9 cellular contexts compared by ENCODE assay signal in the genomic region with DNA sequence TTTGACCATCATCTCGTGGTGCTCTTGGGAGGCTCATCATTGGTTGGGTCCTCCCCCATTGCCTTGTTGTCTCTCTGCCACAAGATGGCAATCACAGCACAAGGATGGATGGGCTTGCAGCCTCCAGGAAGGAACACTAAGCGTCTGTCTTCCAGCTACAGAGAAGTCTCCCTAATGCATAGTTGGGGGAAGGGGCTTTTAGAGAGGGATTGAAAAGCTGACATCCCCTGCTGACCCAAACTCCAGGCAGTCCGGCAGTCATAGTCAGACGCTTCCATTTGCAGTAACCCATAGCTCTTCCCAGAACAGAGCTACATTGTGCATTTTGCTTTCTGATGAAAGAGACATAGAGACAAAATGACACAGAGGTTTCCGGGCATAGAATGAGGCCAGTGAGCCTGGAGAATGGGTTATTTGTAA.
DNase-seq lines count a peak whose midpoint lies in the region; ATAC-seq and TF ChIP-seq lines count a peak whose summit lies in the region.
"Had no signal": no experiment of that assay in that cellular context is flagged by ENCODE, and none has a peak within 500 bp of the region (broad histone marks: within the 10 kb centered on the region; RNA-seq: fewer than 3 reads in every experiment).

No MANE protein-coding gene starts in this region.

- H3K9me3 ChIP-seq in Caco-2, result peaks cover 6% of the 10 kb centered on the region

- H3K36me3 ChIP-seq in Caco-2 (ENCODE audit: control insufficient read depth, insufficient read depth, low read length), result no peaks in the 10 kb centered on the region

- peaks cover 8% of the 10 kb centered on the region for H3K27me3 Mint-ChIP-seq in Caco-2 (ENCODE audit: insufficient read depth, unreplicated experiment)
- H3K27me3 Mint-ChIP-seq in activated T-cell treated with anti-CD3 and anti-CD28 coated beads, Interleukin-2, amount 50 U/mL, for 4 hours (ENCODE audit: low read depth), result no peaks in the 10 kb centered on the region
- H3K27me3 Mint-ChIP-seq in osteocyte (ENCODE audit: unreplicated experiment), result peaks cover 6% of the 10 kb centered on the region

- BruUV-seq in Caco-2 (replicated peaks; lab: Mats Ljungman, UMichigan), result no TSS peak

- peaks cover 2% of the 10 kb centered on the region; the same call in 1 of the 2 replicates for H3K27me3 ChIP-seq in Caco-2 (replicated peaks; ENCODE audit: control insufficient read depth, insufficient read depth, low read length)

- H3K4me3 ChIP-seq in Caco-2 (ENCODE audit: low read depth, low read length) (no peak overlapping the region), HFF-Myc (replicated peaks; ENCODE audit: low read depth, low read length) (no peak overlapping the region), foreskin fibroblast (ENCODE audit: low read depth in 1 of 2, low read length in 2 of 2) (no peak overlapping the region)

- H3K27ac Mint-ChIP-seq in Caco-2 (ENCODE audit: unreplicated experiment) (peak overlapping the region; percentile 76), osteocyte (ENCODE audit: unreplicated experiment) (peak overlapping the region; percentile 73)

- no peaks in the 10 kb centered on the region for H3K4me1 Mint-ChIP-seq in Caco-2 (ENCODE audit: low read depth, unreplicated experiment)
- peaks cover 11% of the 10 kb centered on the region for H3K4me1 Mint-ChIP-seq in activated T-cell treated with anti-CD3 and anti-CD28 coated beads, Interleukin-2, amount 50 U/mL, for 4 hours (ENCODE audit: low read depth)
- H3K4me1 Mint-ChIP-seq in osteocyte (ENCODE audit: unreplicated experiment), result peaks cover 7% of the 10 kb centered on the region

- peaks cover 11% of the 10 kb centered on the region for H3K9me3 Mint-ChIP-seq in Caco-2 (ENCODE audit: unreplicated experiment)
- peaks cover 3% of the 10 kb centered on the region for H3K9me3 Mint-ChIP-seq in activated T-cell treated with anti-CD3 and anti-CD28 coated beads, Interleukin-2, amount 50 U/mL, for 4 hours
- no peaks in the 10 kb centered on the region for H3K9me3 Mint-ChIP-seq in osteocyte (ENCODE audit: unreplicated experiment)

- POLR2A ChIA-PET in Caco-2 (lab: Charles Lee), result no interaction called here

- H3K36me3 Mint-ChIP-seq in Caco-2 (ENCODE audit: insufficient read depth, unreplicated experiment) (peaks cover 6% of the 10 kb centered on the region), osteocyte (ENCODE audit: unreplicated experiment) (no peaks in the 10 kb centered on the region)
- H3K36me3 Mint-ChIP-seq in activated T-cell treated with anti-CD3 and anti-CD28 coated beads, Interleukin-2, amount 50 U/mL, for 4 hours (ENCODE audit: insufficient read depth), result no peaks in the 10 kb centered on the region

- H3K4me1 ChIP-seq in Caco-2, result no peaks in the 10 kb centered on the region

- peak; percentile 60 to 67 for DNase-seq in Caco-2
- no peak for DNase-seq in HFF-Myc (ENCODE audit: extremely low read depth, low read depth)
- peak; percentile 88 for DNase-seq in NCI-H69 (lab: John Stamatoyannopoulos, UW)
- DNase-seq in activated T-cell treated with anti-CD3 and anti-CD28 coated beads, Interleukin-2, amount 50 U/mL, for 4 hours, result peak; percentile 7
- DNase-seq in foreskin fibroblast, result peak; percentile 7 to 22
- no peak for DNase-seq in osteocyte (ENCODE audit: extremely low spot score, unreplicated experiment)
- DNase-seq: activated B cell treated with CpG ODN at 0.5 μM for 24 hours had no signal

- intact Hi-C loops in Caco-2 (cut with micrococcal nuclease; ENCODE audit: unreplicated experiment), result loop anchor here (1.0 to 5.0 kb wide), 7 partner anchors 73 to 735 kb away; no protein-coding TSS in a partner anchor

- TF ChIP-seq CTCF in Caco-2 (IDR thresholded peaks at IDR 0.05; ENCODE audit: insufficient read depth in 1 of 2, low read depth in 1 of 2, low read length in 1 of 2, severe bottlenecking in 1 of 2, unreplicated experiment in 1 of 2) (peak; percentile 74), HFF-Myc (IDR thresholded peaks at IDR 0.05; ENCODE audit: low read depth, low read length, missing control alignments) (peak; percentile 57), foreskin fibroblast (IDR thresholded peaks at IDR 0.05; ENCODE audit: low read depth, low read length) (peak; percentile 36), osteocyte (IDR thresholded peaks at IDR 0.05) (peak; percentile 64)

- ATAC-seq in activated T-cell treated with anti-CD3 and anti-CD28 coated beads, Interleukin-2, amount 50 U/mL, for 4 hours, result peak in 1 of 2 donors; percentile 82
- no peak for ATAC-seq in HG03025 (IDR thresholded peaks at IDR 0.05; ENCODE audit: low FRiP score, unreplicated experiment)
- no peak for ATAC-seq in GM18867 (IDR thresholded peaks at IDR 0.05; ENCODE audit: unreplicated experiment)

- H3K4me3 Mint-ChIP-seq in Caco-2 (ENCODE audit: unreplicated experiment) (peak overlapping the region; percentile 67), osteocyte (ENCODE audit: unreplicated experiment) (peak overlapping the region; percentile 51)
- H3K4me3 Mint-ChIP-seq in activated T-cell treated with anti-CD3 and anti-CD28 coated beads, Interleukin-2, amount 50 U/mL, for 4 hours, result no peak overlapping the region

- CTCF ChIA-PET in Caco-2 (lab: Charles Lee), result interaction anchor here (0.6 to 1.6 kb wide), 9 partner anchors 90 to 506 kb away, joined by 3 to 12 read pairs (median 4); no protein-coding TSS in a partner anchor

Comparison
In these comparisons a context has a peak if more than half of its experiments do, and no peak if none do; other contexts are left out.
1. DNase-seq: peak in Caco-2 (2 of 2), NCI-H69 (single experiment), activated T-cell treated with anti-CD3 and anti-CD28 coated beads, Interleukin-2, amount 50 U/mL, for 4 hours (single experiment) and foreskin fibroblast (2 of 2); none in HFF-Myc (single experiment) and osteocyte (single experiment).
2. Peak in every context shown above with its lines, with median percentiles within 50 percentile points of each other: CTCF ChIP-seq.